8 cellular contexts compared by ENCODE assay signal in the genomic region with DNA sequence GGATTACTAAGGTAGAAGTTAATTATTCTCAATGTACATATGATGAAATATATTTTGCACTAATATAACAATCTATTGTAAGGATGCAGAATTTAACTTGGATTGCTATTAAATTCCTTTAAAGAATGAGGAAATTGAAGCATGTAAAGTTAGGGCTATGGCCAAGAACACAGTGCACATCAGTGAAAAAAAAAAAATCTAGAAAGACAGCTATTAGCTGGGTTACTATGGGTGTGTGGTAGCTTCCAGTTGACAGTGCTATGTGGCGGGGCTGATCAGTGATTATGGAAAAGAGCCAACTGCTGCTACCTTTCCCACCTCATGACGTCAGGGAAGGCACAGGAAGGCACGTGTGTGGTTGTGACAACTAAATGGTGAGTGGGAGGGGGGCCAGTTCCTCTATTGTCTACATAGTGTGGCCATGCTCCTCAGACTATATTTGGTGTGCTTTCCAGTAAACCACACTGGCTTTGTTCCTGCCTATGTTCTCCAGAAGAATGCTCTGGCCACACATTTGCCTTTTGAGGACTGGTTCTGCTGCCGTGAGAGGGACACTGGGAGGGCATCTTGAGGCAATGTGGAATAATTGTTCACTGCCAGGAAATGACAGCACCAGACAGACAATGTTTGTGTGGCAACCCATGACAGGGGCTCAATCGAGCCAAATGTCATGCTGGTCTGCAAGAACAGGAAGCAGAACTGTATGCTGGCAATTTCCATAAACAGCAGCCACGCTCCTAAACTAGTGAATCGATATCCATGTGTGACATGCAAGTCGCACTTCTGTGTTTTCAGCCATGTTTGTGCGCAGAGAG. TPM values are rescaled to one million over a fixed set of nuclear protein-coding genes. Genes with fewer than 3 reads are reported as not detected.
DNase-seq lines count a peak whose midpoint lies in the region; ATAC-seq, FAIRE-seq and TF ChIP-seq lines count a peak whose summit lies in the region.

No MANE protein-coding gene starts in this region.

- H3K27me3 Mint-ChIP-seq in glutamatergic neuron (ENCODE audit: unreplicated experiment) = peaks cover 8% of the 10 kb centered on the region

- peak overlapping the region; percentile 77 for H3K4me3 Mint-ChIP-seq in glutamatergic neuron (ENCODE audit: unreplicated experiment)

- H3K36me3 ChIP-seq in PC-3 (ENCODE audit: low read depth, low read length) (0 out of 2 replicates have a peak, but pooled peaks cover 2% of the 10 kb centered on the region), rectal smooth muscle tissue (ENCODE audit: control insufficient read depth, insufficient read depth, low read length) (no peaks in the 10 kb centered on the region)

- H3K9me3 Mint-ChIP-seq in glutamatergic neuron (ENCODE audit: unreplicated experiment) = peaks cover 17% of the 10 kb centered on the region

- no peak overlapping the region for H2AFZ ChIP-seq in PC-3 (ENCODE audit: low read length)

- peaks cover 14% of the 10 kb centered on the region for H3K4me1 ChIP-seq in PC-3 (ENCODE audit: insufficient read depth, low read length)
- peaks cover 8% of the 10 kb centered on the region for H3K4me1 ChIP-seq in rectal smooth muscle tissue (ENCODE audit: control insufficient read depth, insufficient read depth, low read length)

- H3K4me1 Mint-ChIP-seq in glutamatergic neuron (ENCODE audit: low read depth, unreplicated experiment) = peaks cover 30% of the 10 kb centered on the region

- H3K27ac ChIP-seq in PC-3 (ENCODE audit: low read length) (no peak overlapping the region), rectal smooth muscle tissue (ENCODE audit: low read depth, low read length) (peak overlapping the region; percentile 1)

- H3F3A ChIP-seq in PC-3 (ENCODE audit: low read length, unreplicated experiment) = no peaks in the 10 kb centered on the region

- H4K20me1 ChIP-seq in PC-3 (ENCODE audit: low read length) = peaks cover 13% of the 10 kb centered on the region; the same call in 1 of the 2 replicates

- no peak for TF ChIP-seq CTCF in PC-3 (conservative IDR thresholded peaks at IDR 0.05; ENCODE audit: low read depth, low read length)
- no peak for TF ChIP-seq CTCF in glutamatergic neuron (IDR thresholded peaks at IDR 0.05; ENCODE audit: partially characterized antibody, unreplicated experiment)
- TF ChIP-seq CTCF in D721Med (IDR thresholded peaks at IDR 0.05; ENCODE audit: insufficient read depth, missing control alignments) = no peak

- POLR2A ChIA-PET in PC-3 (lab: Charles Lee; ENCODE audit: unreplicated experiment) = no interaction called here

- FAIRE-seq in D721Med (lab: Jason Lieb, UNC) = no peak

- H3K9me3 ChIP-seq in PC-3 (ENCODE audit: low read length) = no peaks in the 10 kb centered on the region

- H3K27ac Mint-ChIP-seq in glutamatergic neuron (ENCODE audit: unreplicated experiment) = peak overlapping the region; percentile 97

- H3K36me3 Mint-ChIP-seq in glutamatergic neuron (ENCODE audit: unreplicated experiment) = no peaks in the 10 kb centered on the region

- CTCF ChIA-PET in PC-3 (lab: Charles Lee) = no interaction called here

- no TSS peak for BruUV-seq in PC-3 (replicated peaks; lab: Mats Ljungman, UMichigan)

- ATAC-seq in HG03175 (IDR thresholded peaks at IDR 0.05; ENCODE audit: unreplicated experiment) (peak; percentile 27), PC-3 (no peak)

- H3K9ac ChIP-seq in PC-3 (ENCODE audit: low read length) = no peak overlapping the region
- no peak overlapping the region for H3K9ac ChIP-seq in rectal smooth muscle tissue (ENCODE audit: low read length)

- H3K27me3 ChIP-seq in PC-3 (ENCODE audit: low read length) = no peaks in the 10 kb centered on the region
- H3K27me3 ChIP-seq in rectal smooth muscle tissue (ENCODE audit: control insufficient read depth, insufficient read depth, low read length) = no peaks in the 10 kb centered on the region

- peak; percentile 61 for DNase-seq in GM03348 (ENCODE audit: low spot score)
- DNase-seq in PC-3 = peak; percentile 26
- peak; percentile 7 for DNase-seq in activated effector memory CD4-positive, alpha-beta T cell treated with Interleukin-2 at 50 U/mL for 16 hours
- peak; percentile 25 for DNase-seq in glutamatergic neuron
- no peak for DNase-seq in D721Med (ENCODE audit: insufficient read length, low spot score)
- DNase-seq in amniotic stem cell (lab: John Stamatoyannopoulos, UW) = no peak

- H3K4me3 ChIP-seq in PC-3 (ENCODE audit: low read length) (no peak overlapping the region), rectal smooth muscle tissue (ENCODE audit: low read length) (no peak overlapping the region)

- no peaks in the 10 kb centered on the region for H3K9me2 ChIP-seq in PC-3 (replicated peaks; ENCODE audit: low read length)

- intact Hi-C loops in PC-3 (cut with micrococcal nuclease) = no loop called here

- no peak overlapping the region for H3K4me2 ChIP-seq in PC-3 (ENCODE audit: low read length)

- H3K79me2 ChIP-seq in PC-3 (ENCODE audit: low read length) = peaks cover 21% of the 10 kb centered on the region

RNA-seq across cellular contexts. Expression of a gene that starts 2.9 kb away (rescaled TPM):
- total RNA-seq in PC-3 (2014; rRNA removed) (26.1 and 30.2 TPM in 2 replicates), glutamatergic neuron (ENCODE audit: unreplicated experiment) (19.6 TPM)

Comparison
In these comparisons a context has a peak if more than half of its experiments do, and no peak if none do; other contexts are left out.
1. DNase-seq: peak in GM03348 (single experiment), PC-3 (single experiment), activated effector memory CD4-positive, alpha-beta T cell treated with Interleukin-2 at 50 U/mL for 16 hours (single experiment) and glutamatergic neuron (single experiment); none in D721Med (single experiment) and amniotic stem cell (single experiment).